Comparison of ENCODE assay signal across 23 cellular contexts in genomic region chr5:38953426-38953825, GRCh38.
"Had no signal": no experiment of that assay in that cellular context is flagged by ENCODE, and none has a peak within 500 bp of the region (broad histone marks: within the 10 kb centered on the region; RNA-seq: fewer than 3 reads in every experiment).

No MANE protein-coding gene starts in this region.

- H3K9ac ChIP-seq: SK-N-SH had no signal

- H3K9me3 ChIP-seq: MG63, SJSA1, SK-N-SH had no signal

- H3K4me1 ChIP-seq: SJSA1 had no signal

- H3K27me3 ChIP-seq: MG63, SJSA1 had no signal

- ATAC-seq: Panc1, PC-3, T-cell had no signal

- H3K4me3 ChIP-seq: MG63, SJSA1 had no signal

- DNase-seq: KBM-7, MG63, NCI-H1092, NCI-H1417 treated with DMSO at 0.1 percent for 48 hours, NCI-H146, NCI-H1694 treated with DMSO at 0.1 percent for 48 hours, NCI-H1930, NCI-H2081, NCI-H2107, NCI-H2227 treated with DMSO at 0.1 percent for 48 hours, NCI-H524, NCI-H526 treated with DMSO at 0.1 percent for 48 hours, NCI-H748 treated with DMSO at 0.1 percent for 48 hours, PC-3, Right ventricle myocardium superior, SIG-M5, SK-N-SH, SW 1271, T-cell had no signal

- H3K27ac ChIP-seq: HL-60, SJSA1 had no signal

- FAIRE-seq: HTR-8/SVneo had no signal
